1 cellular context compared by ENCODE assay signal in genomic region chr16:8959921-8960787, GRCh38.
A peak's percentile ranks its signal among the peaks of the same experiment; 100 is the strongest.
TF ChIP-seq lines count a peak whose summit lies in the region.

No MANE protein-coding gene starts in this region.

TF ChIP-seq in HepG2, 621 proteins besides CTCF, POLR2A, EP300 and RAD21 (continued from another document and continues in another):
- no peak for TF ChIP-seq TRIM22 (IDR thresholded peaks at IDR 0.05)
- peak; percentile 32; the same call in 1 of the 2 replicates for TF ChIP-seq ZNF414 (CRISPR knock-in tag; IDR thresholded peaks at IDR 0.05)
- 0 out of 2 replicates have a peak, but pooled peaks have one; percentile 33 for TF ChIP-seq PAX8 (CRISPR knock-in tag; IDR thresholded peaks at IDR 0.05; ENCODE audit: borderline replicate concordance)
- TF ChIP-seq ZNF281 (CRISPR knock-in tag; IDR thresholded peaks at IDR 0.05; ENCODE audit: borderline replicate concordance): 0 out of 2 replicates have a peak, but pooled peaks have one; percentile 47
- peak; percentile 86 for TF ChIP-seq ZNF292 (CRISPR knock-in tag; IDR thresholded peaks at IDR 0.05; ENCODE audit: borderline replicate concordance, low read depth)
- TF ChIP-seq EED (CRISPR knock-in tag; IDR thresholded peaks at IDR 0.05): no peak
- TF ChIP-seq FOXP1 (IDR thresholded peaks at IDR 0.05): no peak
- peak; percentile 81 for TF ChIP-seq FOXP1 (CRISPR knock-in tag; IDR thresholded peaks at IDR 0.05)
- TF ChIP-seq ZBTB7B (CRISPR knock-in tag; IDR thresholded peaks at IDR 0.05): peak; percentile 63
- TF ChIP-seq TRAFD1 (CRISPR knock-in tag; IDR thresholded peaks at IDR 0.05; ENCODE audit: borderline replicate concordance): no peak
- peak; percentile 69; the same call in 1 of the 2 replicates for TF ChIP-seq FOXK2 (IDR thresholded peaks at IDR 0.05)
- TF ChIP-seq ZKSCAN1 (IDR thresholded peaks at IDR 0.05; ENCODE audit: low read length): peak; percentile 16; the same call in 1 of the 2 replicates
- peak; percentile 67 for TF ChIP-seq KMT2B (CRISPR knock-in tag; IDR thresholded peaks at IDR 0.05)
- 0 out of 2 replicates have a peak, but pooled peaks have one; percentile 36 for TF ChIP-seq NAIF1 (CRISPR knock-in tag; IDR thresholded peaks at IDR 0.05; ENCODE audit: borderline replicate concordance)
- no peak for TF ChIP-seq ZNF253 (CRISPR knock-in tag; IDR thresholded peaks at IDR 0.05; ENCODE audit: borderline replicate concordance)
- TF ChIP-seq TBL1XR1 (IDR thresholded peaks at IDR 0.05; ENCODE audit: borderline replicate concordance, low read length, partially characterized antibody): no peak
- TF ChIP-seq GATAD1 (CRISPR knock-in tag; IDR thresholded peaks at IDR 0.05): 0 out of 2 replicates have a peak, but pooled peaks have one; percentile 19
- TF ChIP-seq ZNF619 (CRISPR knock-in tag; IDR thresholded peaks at IDR 0.05): peak; percentile 19; the same call in 1 of the 2 replicates
- peak; percentile 86 for TF ChIP-seq KMT2A (CRISPR knock-in tag; IDR thresholded peaks at IDR 0.05)
- 0 out of 2 replicates have a peak, but pooled peaks have one; percentile 52 for TF ChIP-seq HIVEP1 (CRISPR knock-in tag; IDR thresholded peaks at IDR 0.05)
- peak; percentile 60; the same call in 1 of the 2 replicates for TF ChIP-seq THAP11 (CRISPR knock-in tag; IDR thresholded peaks at IDR 0.05)
- peak; percentile 62; the same call in 1 of the 2 replicates for TF ChIP-seq MIER2 (CRISPR knock-in tag; IDR thresholded peaks at IDR 0.05)
- TF ChIP-seq ZNF510 (CRISPR knock-in tag; IDR thresholded peaks at IDR 0.05; ENCODE audit: low read depth): peak; percentile 74; the same call in 1 of the 2 replicates
- TF ChIP-seq NR0B2 (CRISPR knock-in tag; IDR thresholded peaks at IDR 0.05): 0 out of 2 replicates have a peak, but pooled peaks have one; percentile 27
- TF ChIP-seq TBX2 (CRISPR knock-in tag; IDR thresholded peaks at IDR 0.05; ENCODE audit: borderline replicate concordance): peak; percentile 87
- no peak for TF ChIP-seq NFE2L2 (IDR thresholded peaks at IDR 0.05; ENCODE audit: low read length)
- no peak for TF ChIP-seq ZMYM2 (CRISPR knock-in tag; IDR thresholded peaks at IDR 0.05)
- no peak for TF ChIP-seq ZNF30 (CRISPR knock-in tag; IDR thresholded peaks at IDR 0.05)
- TF ChIP-seq JUND (CRISPR knock-in tag; IDR thresholded peaks at IDR 0.05): peak; percentile 50; the same call in 1 of the 2 replicates
- no peak for TF ChIP-seq ZNF546 (CRISPR knock-in tag; conservative IDR thresholded peaks at IDR 0.05)
- TF ChIP-seq ISL2 (CRISPR knock-in tag; IDR thresholded peaks at IDR 0.05): peak; percentile 52; the same call in 1 of the 2 replicates
- peak; percentile 81 for TF ChIP-seq ZNF792 (CRISPR knock-in tag; IDR thresholded peaks at IDR 0.05)
- peak; percentile 68 for TF ChIP-seq POGK (CRISPR knock-in tag; conservative IDR thresholded peaks at IDR 0.05)
- peak; percentile 42; the same call in 1 of the 2 replicates for TF ChIP-seq ARNTL (CRISPR knock-in tag; IDR thresholded peaks at IDR 0.05)
- peak; percentile 65; the same call in 1 of the 2 replicates for TF ChIP-seq ZFP1 (CRISPR knock-in tag; IDR thresholded peaks at IDR 0.05)
- peak; percentile 79; the same call in 1 of the 2 replicates for TF ChIP-seq ZNF318 (CRISPR knock-in tag; IDR thresholded peaks at IDR 0.05)
- TF ChIP-seq ZNF556 (CRISPR knock-in tag; IDR thresholded peaks at IDR 0.05; ENCODE audit: borderline replicate concordance): peak; percentile 84; the same call in 1 of the 2 replicates
- no peak for TF ChIP-seq ZNF432 (CRISPR knock-in tag; IDR thresholded peaks at IDR 0.05; ENCODE audit: borderline replicate concordance)
- peak; percentile 70 for TF ChIP-seq CEBPG (CRISPR knock-in tag; IDR thresholded peaks at IDR 0.05)
- TF ChIP-seq ZNF710 (CRISPR knock-in tag; IDR thresholded peaks at IDR 0.05; ENCODE audit: borderline replicate concordance): peak; percentile 96
